In genomic region chr17:39670746-39671145, GRCh38 we compare ENCODE assay signal across 1 cellular context.
TF ChIP-seq lines count a peak whose summit lies in the region.

No MANE protein-coding gene starts in this region.

TF ChIP-seq in H1, 55 proteins besides CTCF, POLR2A, EP300 and RAD21:
- no peak for TF ChIP-seq BCL11A (IDR thresholded peaks at IDR 0.05; ENCODE audit: low read depth in 2 of 2, low read length in 2 of 2)
- TF ChIP-seq RBBP5 (IDR thresholded peaks at IDR 0.05; ENCODE audit: borderline replicate concordance, low read depth, low read length): no peak
- no peak for TF ChIP-seq TAF1 (IDR thresholded peaks at IDR 0.05; ENCODE audit: low read depth, low read length)
- no peak for TF ChIP-seq EZH2 (IDR thresholded peaks at IDR 0.05; ENCODE audit: low read depth, low read length, severe bottlenecking)
- TF ChIP-seq BACH1 (IDR thresholded peaks at IDR 0.05; ENCODE audit: low read length): no peak
- TF ChIP-seq SP1 (IDR thresholded peaks at IDR 0.05; ENCODE audit: low read depth, low read length): no peak
- TF ChIP-seq RNF2 (IDR thresholded peaks at IDR 0.05; ENCODE audit: borderline replicate concordance, low read depth, low read length, missing control alignments, poor library complexity, severe bottlenecking): no peak
- no peak for TF ChIP-seq FOSL1 (IDR thresholded peaks at IDR 0.05; ENCODE audit: insufficient read depth, low read depth, low read length)
- no peak for TF ChIP-seq ZNF274 (IDR thresholded peaks at IDR 0.05; ENCODE audit: borderline replicate concordance, extremely low read depth, low read length)
- no peak for TF ChIP-seq POU5F1 (IDR thresholded peaks at IDR 0.05; ENCODE audit: low read depth, low read length)
- no peak for TF ChIP-seq CEBPB (IDR thresholded peaks at IDR 0.05; ENCODE audit: low read depth, low read length)
- TF ChIP-seq CREB1 (IDR thresholded peaks at IDR 0.05): no peak
- no peak for TF ChIP-seq SRF (IDR thresholded peaks at IDR 0.05; ENCODE audit: low read depth, low read length)
- no peak for TF ChIP-seq CHD7 (IDR thresholded peaks at IDR 0.05; ENCODE audit: insufficient replicate concordance, low read length)
